Comparison of ENCODE assay signal across 8 cellular contexts in the genomic region with DNA sequence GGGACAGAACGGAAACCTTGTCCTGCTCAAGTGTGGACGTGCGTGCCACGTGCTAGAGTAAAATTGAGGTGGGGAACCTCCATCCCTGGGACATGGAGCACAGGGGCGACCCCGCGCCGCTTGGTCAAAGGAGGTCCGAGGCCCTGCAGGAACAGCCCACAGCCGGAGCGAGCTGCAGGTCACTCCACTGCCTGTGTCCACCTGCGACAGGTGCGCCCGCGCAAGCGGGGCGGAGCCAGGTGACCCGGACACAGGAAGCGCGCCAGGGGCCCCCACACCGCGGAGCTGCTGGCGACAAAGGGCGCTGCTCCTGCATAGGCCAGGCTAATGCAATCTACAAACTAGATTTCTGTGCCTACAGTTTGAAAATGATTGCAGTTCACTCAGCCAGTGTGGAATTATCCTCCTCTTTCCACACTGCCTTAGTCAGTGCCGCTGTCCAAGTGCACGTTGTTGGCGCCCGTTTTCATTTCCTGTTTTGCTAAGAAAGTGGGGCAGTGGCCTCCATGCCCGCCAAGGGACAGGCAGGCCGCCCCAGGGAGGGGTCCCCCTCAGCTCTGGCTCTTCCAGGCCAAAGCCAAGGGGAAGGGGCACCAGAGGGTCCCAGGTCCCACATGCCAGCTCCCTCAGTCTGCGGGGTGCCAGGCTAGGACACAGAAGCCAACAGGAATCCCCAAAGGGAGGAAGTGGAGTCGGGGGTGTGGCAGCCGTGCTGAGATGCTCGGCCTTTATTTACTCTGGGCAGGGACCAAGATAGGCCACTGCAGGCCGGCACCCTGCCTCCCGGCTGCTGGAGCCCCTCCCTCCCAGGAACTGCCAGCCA. TPM values are rescaled to one million over a fixed set of nuclear protein-coding genes. Genes with fewer than 3 reads are reported as not detected.
A peak's percentile ranks its signal among the peaks of the same experiment; 100 is the strongest.
DNase-seq lines count a peak whose midpoint lies in the region; ATAC-seq and TF ChIP-seq lines count a peak whose summit lies in the region.

No MANE protein-coding gene starts in this region.

- DNase-seq in GM03348 (ENCODE audit: low spot score) = peak; percentile 79
- DNase-seq in NCI-H226 = peak; percentile 58
- DNase-seq in activated naive CD4-positive, alpha-beta T cell treated with anti-CD3 and anti-CD28 coated beads, Interleukin-2, amount 50 U/mL, for 72 hours (ENCODE audit: low spot score in 2 of 2) = no peak
- DNase-seq in left ventricle myocardium inferior = peak; percentile 70
- DNase-seq in retinal pigment epithelial cell (ENCODE audit: low read depth) = no peak
- DNase-seq in middle frontal gyrus (ENCODE audit: extremely low spot score, low spot score) = no peak

- no peaks in the 10 kb centered on the region for H3K27me3 ChIP-seq in left ventricle myocardium inferior (ENCODE audit: low read depth)

- intact Hi-C loops in left ventricle myocardium inferior (cut with micrococcal nuclease) = no loop called here

- no peaks in the 10 kb centered on the region for H3K9me3 ChIP-seq in left ventricle myocardium inferior (replicated peaks)

- H3K4me1 ChIP-seq in left ventricle myocardium inferior = peaks cover 65% of the 10 kb centered on the region

- peak overlapping the region; percentile 97 for H3K27ac ChIP-seq in left ventricle myocardium inferior (replicated peaks)

- no peaks in the 10 kb centered on the region for H3K9me3 Mint-ChIP-seq in activated naive CD4-positive, alpha-beta T cell treated with anti-CD3 and anti-CD28 coated beads, Interleukin-2, amount 50 U/mL, for 72 hours

- H3K4me3 ChIP-seq in left ventricle myocardium inferior (peak overlapping the region; percentile 53), retinal pigment epithelial cell (ENCODE audit: low read length) (peak overlapping the region; percentile 39)

- peaks cover 31% of the 10 kb centered on the region for H3K36me3 ChIP-seq in left ventricle myocardium inferior

- peak overlapping the region; percentile 86 to 90 for H3K27ac Mint-ChIP-seq in activated naive CD4-positive, alpha-beta T cell treated with anti-CD3 and anti-CD28 coated beads, Interleukin-2, amount 50 U/mL, for 72 hours

- TF ChIP-seq CTCF in left ventricle myocardium inferior (IDR thresholded peaks at IDR 0.05; ENCODE audit: borderline replicate concordance) = no peak
- no peak for TF ChIP-seq CTCF in retinal pigment epithelial cell (conservative IDR thresholded peaks at IDR 0.05; ENCODE audit: low read depth, low read length)

- ATAC-seq in activated naive CD4-positive, alpha-beta T cell treated with anti-CD3 and anti-CD28 coated beads, Interleukin-2, amount 50 U/mL, for 72 hours = no peak
- no peak for ATAC-seq in GM18519 (IDR thresholded peaks at IDR 0.05; ENCODE audit: low FRiP score, unreplicated experiment)
- ATAC-seq in HG03571 (IDR thresholded peaks at IDR 0.05; ENCODE audit: unreplicated experiment) = no peak

- peaks cover 6 to 12% of the 10 kb centered on the region in 2 donors for H3K36me3 Mint-ChIP-seq in activated naive CD4-positive, alpha-beta T cell treated with anti-CD3 and anti-CD28 coated beads, Interleukin-2, amount 50 U/mL, for 72 hours

RNA-seq across cellular contexts. Expression of a gene that starts 4.3 kb away (rescaled TPM):
- 10 to 100 TPM; 64.7 to 67.6 TPM for total RNA-seq in activated naive CD4-positive, alpha-beta T cell treated with anti-CD3 and anti-CD28 coated beads, Interleukin-2, amount 50 U/mL, for 72 hours
- 25.3 TPM for total RNA-seq in left ventricle myocardium inferior

RNA-seq across cellular contexts. Expression of a gene that starts 58.5 kb away (rescaled TPM):
- total RNA-seq in activated naive CD4-positive, alpha-beta T cell treated with anti-CD3 and anti-CD28 coated beads, Interleukin-2, amount 50 U/mL, for 72 hours = 100 to 1,000 TPM in 1 of 2 donors, 10 to 100 TPM in 1; 63.0 to 108 TPM
- 21.7 TPM for total RNA-seq in left ventricle myocardium inferior

Comparison
In these comparisons a context has a peak if more than half of its experiments do, and no peak if none do; other contexts are left out.
1. DNase-seq: peak in GM03348 (single experiment), NCI-H226 (single experiment) and left ventricle myocardium inferior (single experiment); none in activated naive CD4-positive, alpha-beta T cell treated with anti-CD3 and anti-CD28 coated beads, Interleukin-2, amount 50 U/mL, for 72 hours (0 of 2), retinal pigment epithelial cell (single experiment) and middle frontal gyrus (single experiment).